ENCODE assay signal across 9 cellular contexts in the genomic region with DNA sequence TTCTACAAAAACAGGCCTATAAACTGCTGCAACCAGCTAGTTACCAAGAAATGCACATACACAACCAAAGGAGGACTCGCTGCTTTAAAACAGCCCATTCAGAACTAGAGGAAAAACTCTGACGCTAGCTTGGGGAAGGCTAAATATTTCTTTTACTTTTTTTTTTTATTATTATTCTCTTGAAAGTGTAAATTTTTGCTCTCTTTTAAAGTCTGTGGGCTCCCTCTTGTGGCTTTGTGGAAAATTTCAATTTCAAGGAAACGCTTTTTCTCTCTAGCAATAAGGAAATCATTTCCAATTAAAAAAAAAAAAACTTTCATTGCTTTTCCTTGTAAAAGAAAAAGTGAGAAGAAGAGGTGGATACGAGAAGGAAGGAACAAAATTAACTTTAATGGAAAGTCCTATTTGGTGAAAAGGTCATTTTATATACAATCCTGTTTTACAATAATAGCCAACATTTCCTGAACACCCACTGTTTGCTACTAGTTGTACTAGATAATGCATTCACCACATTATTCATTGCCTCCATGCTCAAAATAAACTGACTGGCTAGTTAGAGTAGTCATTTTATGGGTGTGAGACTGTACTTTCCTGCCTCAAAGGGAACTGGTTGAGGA. TPM values are rescaled to one million over a fixed set of nuclear protein-coding genes. Genes with fewer than 3 reads are reported as not detected.
DNase-seq lines count a peak whose midpoint lies in the region; ATAC-seq, FAIRE-seq and TF ChIP-seq lines count a peak whose summit lies in the region.
"Had no signal": no experiment of that assay in that cellular context is flagged by ENCODE, and none has a peak within 500 bp of the region (broad histone marks: within the 10 kb centered on the region; RNA-seq: fewer than 3 reads in every experiment).

No MANE protein-coding gene starts in this region.

- POLR2A ChIA-PET in CD4-positive, alpha-beta T cell (lab: Charles Lee): no interaction called here
- POLR2A ChIA-PET in WTC11 (lab: Charles Lee): no interaction called here

- FAIRE-seq in kidney (lab: Jason Lieb, UNC): peak; percentile 90

- H3K9me3 ChIP-seq in CD4-positive, alpha-beta T cell (ENCODE audit: control insufficient read depth, low read length): no peaks in the 10 kb centered on the region
- H3K9me3 ChIP-seq in kidney (ENCODE audit: control insufficient read depth in 1 of 2, low read length in 2 of 2) (no peaks in the 10 kb centered on the region), upper lobe of right lung (no peaks in the 10 kb centered on the region)

- no peaks in the 10 kb centered on the region for H3K27me3 ChIP-seq in CD4-positive, alpha-beta T cell (ENCODE audit: control insufficient read depth, insufficient read depth, low read length)
- H3K27me3 ChIP-seq in upper lobe of right lung: no peaks in the 10 kb centered on the region

- no peaks in the 10 kb centered on the region for H3K4me1 ChIP-seq in kidney (ENCODE audit: control insufficient read depth in 1 of 2, insufficient read depth in 1 of 2, low read depth in 1 of 2, low read length in 2 of 2)
- no peaks in the 10 kb centered on the region for H3K4me1 ChIP-seq in upper lobe of right lung

- H3K27ac Mint-ChIP-seq in CD4-positive, alpha-beta T cell: no peak overlapping the region
- H3K27ac Mint-ChIP-seq in WTC11: no peak overlapping the region

- intact Hi-C loops in CD4-positive, alpha-beta T cell (cut with DNase I, micrococcal nuclease): loop anchor here (5.0 kb wide), 1 partner anchor 786 kb away; no protein-coding TSS in a partner anchor
- intact Hi-C loops in kidney (cut with DNase I): loop anchor here (5.0 kb wide), 1 partner anchor 256 kb away; no protein-coding TSS in a partner anchor
- intact Hi-C loops in upper lobe of right lung (cut with DNase I): no loop called here

- H3K27ac ChIP-seq in CD4-positive, alpha-beta T cell (ENCODE audit: low read depth, low read length): no peak overlapping the region
- no peak overlapping the region for H3K27ac ChIP-seq in kidney (ENCODE audit: low read depth in 2 of 2, low read length in 2 of 2)
- H3K27ac ChIP-seq in upper lobe of right lung: no peak overlapping the region

- no peak overlapping the region for H3K9ac ChIP-seq in kidney (ENCODE audit: low read length in 2 of 2)

- DNase-seq in CD4-positive, alpha-beta T cell: no peak
- DNase-seq in HS-27A (ENCODE audit: low read depth): peak; percentile 30
- DNase-seq in WTC11 (ENCODE audit: low spot score): no peak
- DNase-seq in kidney: no peak
- no peak for DNase-seq in upper lobe of right lung
- no peak for DNase-seq in GM19238 (ENCODE audit: insufficient read length, low spot score)

- H3K4me3 ChIP-seq in kidney (ENCODE audit: low read length in 2 of 2) (no peak overlapping the region), upper lobe of right lung (no peak overlapping the region)

- CTCF ChIA-PET in CD4-positive, alpha-beta T cell (lab: Charles Lee): no interaction called here
- CTCF ChIA-PET in WTC11 (lab: Charles Lee): interaction anchor here (1.2 to 4.9 kb wide), 2 partner anchors 12 to 257 kb away, joined by 3 to 27 read pairs; no protein-coding TSS in a partner anchor

- peak; percentile 43 for TF ChIP-seq CTCF in CD4-positive, alpha-beta T cell (IDR thresholded peaks at IDR 0.05)
- TF ChIP-seq CTCF in WTC11 (IDR thresholded peaks at IDR 0.05) (peak; percentile 53), kidney (IDR thresholded peaks at IDR 0.05; ENCODE audit: borderline replicate concordance, extremely low read depth, insufficient read depth) (peak; percentile 50), upper lobe of right lung (IDR thresholded peaks at IDR 0.05) (peak; percentile 66)

- H3K36me3 ChIP-seq in kidney (ENCODE audit: control insufficient read depth in 1 of 2, insufficient read depth in 2 of 2, low read length in 2 of 2) (peaks cover 9 to 11% of the 10 kb centered on the region in 2 donors), upper lobe of right lung (peaks cover 35% of the 10 kb centered on the region)

- ATAC-seq in CD4-positive, alpha-beta T cell (ENCODE audit: poor library complexity): no peak
- ATAC-seq in WTC11: no peak
- no peak for ATAC-seq in upper lobe of right lung
- ATAC-seq in HG03432 (IDR thresholded peaks at IDR 0.05; ENCODE audit: unreplicated experiment): no peak
- no peak for ATAC-seq in GM18519 (IDR thresholded peaks at IDR 0.05; ENCODE audit: low FRiP score, unreplicated experiment)
- ATAC-seq: naive thymus-derived CD8-positive, alpha-beta T cell had no signal

- H3K9me3 Mint-ChIP-seq in CD4-positive, alpha-beta T cell: no peaks in the 10 kb centered on the region
- H3K9me3 Mint-ChIP-seq in WTC11: no peaks in the 10 kb centered on the region
- H3K9me3 Mint-ChIP-seq: naive thymus-derived CD8-positive, alpha-beta T cell had no signal

- no peak overlapping the region for H3K4me3 Mint-ChIP-seq in CD4-positive, alpha-beta T cell
- H3K4me3 Mint-ChIP-seq in WTC11: no peak overlapping the region
- H3K4me3 Mint-ChIP-seq: naive thymus-derived CD8-positive, alpha-beta T cell had no signal

- no peaks in the 10 kb centered on the region for H3K4me1 Mint-ChIP-seq in CD4-positive, alpha-beta T cell (ENCODE audit: low read depth)
- H3K4me1 Mint-ChIP-seq in WTC11: peaks cover 32% of the 10 kb centered on the region
- H3K4me1 Mint-ChIP-seq: naive thymus-derived CD8-positive, alpha-beta T cell had no signal

- no peaks in the 10 kb centered on the region for H3K36me3 Mint-ChIP-seq in CD4-positive, alpha-beta T cell (ENCODE audit: low read depth)
- no peaks in the 10 kb centered on the region for H3K36me3 Mint-ChIP-seq in WTC11
- H3K36me3 Mint-ChIP-seq: naive thymus-derived CD8-positive, alpha-beta T cell had no signal

- H3K27me3 Mint-ChIP-seq in CD4-positive, alpha-beta T cell: no peaks in the 10 kb centered on the region
- no peaks in the 10 kb centered on the region for H3K27me3 Mint-ChIP-seq in WTC11 (ENCODE audit: low read depth)
- H3K27me3 Mint-ChIP-seq: naive thymus-derived CD8-positive, alpha-beta T cell had no signal

TF ChIP-seq in WTC11, 78 proteins besides CTCF, POLR2A, EP300 and RAD21 (continues in another document):
- TF ChIP-seq EMX1 (CRISPR knock-in tag; IDR thresholded peaks at IDR 0.05) (no peak), GRHL2 (CRISPR knock-in tag; IDR thresholded peaks at IDR 0.05; ENCODE audit: insufficient replicate concordance, severe bottlenecking) (no peak), NR2C2 (CRISPR knock-in tag; IDR thresholded peaks at IDR 0.05) (no peak), FOXP1 (CRISPR knock-in tag; IDR thresholded peaks at IDR 0.05; ENCODE audit: borderline replicate concordance) (no peak), IRF2 (CRISPR knock-in tag; IDR thresholded peaks at IDR 0.05; ENCODE audit: borderline replicate concordance, low read depth) (no peak), TP53 (CRISPR knock-in tag; IDR thresholded peaks at IDR 0.05) (no peak), E2F1 (CRISPR knock-in tag; IDR thresholded peaks at IDR 0.05) (no peak), ZNF671 (CRISPR knock-in tag; IDR thresholded peaks at IDR 0.05) (no peak), SOX15 (CRISPR knock-in tag; IDR thresholded peaks at IDR 0.05) (no peak)
- TF ChIP-seq, protein P1, sequence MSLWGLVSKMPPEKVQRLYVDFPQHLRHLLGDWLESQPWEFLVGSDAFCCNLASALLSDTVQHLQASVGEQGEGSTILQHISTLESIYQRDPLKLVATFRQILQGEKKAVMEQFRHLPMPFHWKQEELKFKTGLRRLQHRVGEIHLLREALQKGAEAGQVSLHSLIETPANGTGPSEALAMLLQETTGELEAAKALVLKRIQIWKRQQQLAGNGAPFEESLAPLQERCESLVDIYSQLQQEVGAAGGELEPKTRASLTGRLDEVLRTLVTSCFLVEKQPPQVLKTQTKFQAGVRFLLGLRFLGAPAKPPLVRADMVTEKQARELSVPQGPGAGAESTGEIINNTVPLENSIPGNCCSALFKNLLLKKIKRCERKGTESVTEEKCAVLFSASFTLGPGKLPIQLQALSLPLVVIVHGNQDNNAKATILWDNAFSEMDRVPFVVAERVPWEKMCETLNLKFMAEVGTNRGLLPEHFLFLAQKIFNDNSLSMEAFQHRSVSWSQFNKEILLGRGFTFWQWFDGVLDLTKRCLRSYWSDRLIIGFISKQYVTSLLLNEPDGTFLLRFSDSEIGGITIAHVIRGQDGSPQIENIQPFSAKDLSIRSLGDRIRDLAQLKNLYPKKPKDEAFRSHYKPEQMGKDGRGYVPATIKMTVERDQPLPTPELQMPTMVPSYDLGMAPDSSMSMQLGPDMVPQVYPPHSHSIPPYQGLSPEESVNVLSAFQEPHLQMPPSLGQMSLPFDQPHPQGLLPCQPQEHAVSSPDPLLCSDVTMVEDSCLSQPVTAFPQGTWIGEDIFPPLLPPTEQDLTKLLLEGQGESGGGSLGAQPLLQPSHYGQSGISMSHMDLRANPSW (CRISPR knock-in tag; conservative IDR thresholded peaks at IDR 0.05; ENCODE audit: low read depth): no peak
- TF ChIP-seq, protein P2, sequence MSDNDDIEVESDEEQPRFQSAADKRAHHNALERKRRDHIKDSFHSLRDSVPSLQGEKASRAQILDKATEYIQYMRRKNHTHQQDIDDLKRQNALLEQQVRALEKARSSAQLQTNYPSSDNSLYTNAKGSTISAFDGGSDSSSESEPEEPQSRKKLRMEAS (CRISPR knock-in tag; IDR thresholded peaks at IDR 0.05): no peak

RNA-seq across cellular contexts. Expression of gene SAMMSON, which starts 51.2 kb away (rescaled TPM):
- not detected for total RNA-seq in CD4-positive, alpha-beta T cell
- total RNA-seq in WTC11 (2021): 0.11 to 0.13 TPM (median 0.11 TPM) in 3 replicates
- total RNA-seq in kidney: 0.98 TPM
- not detected for polyA plus RNA-seq in kidney (ENCODE audit: insufficient read depth, low read depth, low replicate concordance)
- total RNA-seq in upper lobe of right lung: not detected
- total RNA-seq: naive thymus-derived CD8-positive, alpha-beta T cell had no signal
- polyA plus RNA-seq: naive thymus-derived CD8-positive, alpha-beta T cell had no signal
